ENCODE assay signal across 9 cellular contexts in the genomic region with DNA sequence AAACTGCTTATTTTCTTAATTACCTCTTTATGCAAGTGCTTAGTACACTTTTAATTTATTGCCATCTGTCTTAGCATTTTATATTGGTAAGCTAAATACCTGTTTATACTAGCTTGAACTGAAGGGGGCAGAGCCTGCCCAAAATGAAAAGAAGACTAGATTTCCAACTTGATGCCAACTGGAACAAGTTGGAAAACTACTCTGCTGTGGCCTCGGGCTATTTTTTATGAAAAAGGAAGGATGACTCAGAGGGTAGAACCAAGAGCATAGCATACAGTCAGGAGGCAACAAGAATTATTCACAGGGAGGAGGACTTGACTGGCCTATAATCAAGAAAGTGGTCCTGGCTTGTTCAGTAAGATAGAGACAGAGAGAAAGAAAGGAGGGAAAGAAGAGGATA.
A peak's percentile ranks its signal among the peaks of the same experiment; 100 is the strongest.
DNase-seq lines count a peak whose midpoint lies in the region; ATAC-seq and TF ChIP-seq lines count a peak whose summit lies in the region.
"Had no signal": no experiment of that assay in that cellular context is flagged by ENCODE, and none has a peak within 500 bp of the region (broad histone marks: within the 10 kb centered on the region; RNA-seq: fewer than 3 reads in every experiment).

No MANE protein-coding gene starts in this region.

- H3K27me3 ChIP-seq in endodermal cell (ENCODE audit: control insufficient read depth, insufficient read depth, low read length, poor library complexity, severe bottlenecking): no peaks in the 10 kb centered on the region

- no peaks in the 10 kb centered on the region for H3K4me1 Mint-ChIP-seq in endodermal cell

- H3K36me3 ChIP-seq in endodermal cell (ENCODE audit: control insufficient read depth, insufficient read depth, low read length): no peaks in the 10 kb centered on the region

- peaks cover 4% of the 10 kb centered on the region for H3K27me3 Mint-ChIP-seq in endodermal cell (ENCODE audit: insufficient read depth)

- H3K4me1 ChIP-seq in endodermal cell (ENCODE audit: control insufficient read depth, insufficient read depth, low read length): no peaks in the 10 kb centered on the region

- H3K4me3 Mint-ChIP-seq in endodermal cell: no peak overlapping the region

- no peaks in the 10 kb centered on the region for H3K9me3 ChIP-seq in endodermal cell (ENCODE audit: control insufficient read depth, low read length)

- H3K27ac ChIP-seq in endodermal cell (ENCODE audit: low read depth, low read length): no peak overlapping the region
- H3K27ac ChIP-seq: KMS-11 had no signal

- no peak overlapping the region for H3K9ac ChIP-seq in endodermal cell (ENCODE audit: extremely low read depth, low read length, poor library complexity, severe bottlenecking)
- H3K9ac ChIP-seq: KMS-11 had no signal

- no peak overlapping the region for H3K27ac Mint-ChIP-seq in endodermal cell

- peak; percentile 93 for DNase-seq in EL
- peak; percentile 94 for DNase-seq in NCI-H226
- DNase-seq in endodermal cell: no peak
- no peak for DNase-seq in omental fat pad (ENCODE audit: low spot score)
- no peak for DNase-seq in NOMO-1 treated with DMSO at 0.1 percent for 48 hours (lab: John Stamatoyannopoulos, UW; ENCODE audit: unreplicated experiment)
- no peak for DNase-seq in DMS114 treated with DMSO at 0.1 percent for 48 hours (lab: John Stamatoyannopoulos, UW; ENCODE audit: unreplicated experiment)
- no peak for DNase-seq in occipital lobe (lab: John Stamatoyannopoulos, UW)
- no peak for DNase-seq in MV-4-11 (lab: John Stamatoyannopoulos, UW)

- peak; percentile 52 for TF ChIP-seq CTCF in endodermal cell (conservative IDR thresholded peaks at IDR 0.05)
- no peak for TF ChIP-seq CTCF in omental fat pad (IDR thresholded peaks at IDR 0.05)

- no peaks in the 10 kb centered on the region for H3K36me3 Mint-ChIP-seq in endodermal cell (ENCODE audit: low read depth)

- no peaks in the 10 kb centered on the region for H3K9me3 Mint-ChIP-seq in endodermal cell

- peak; percentile 97 for ATAC-seq in omental fat pad (ENCODE audit: low FRiP score)

- H3K4me3 ChIP-seq in endodermal cell (ENCODE audit: low read length): no peak overlapping the region

- WGBS in endodermal cell (ENCODE audit: insufficient coverage in 1 of 2, insufficient read length in 1 of 2), 2 experiments: 67 to 80% methylated on average over 1 of the region's 1 CpG

Comparison
In these comparisons a context has a peak if more than half of its experiments do, and no peak if none do; other contexts are left out.
1. DNase-seq: peak in EL (single experiment) and NCI-H226 (single experiment); none in endodermal cell (single experiment), omental fat pad (single experiment), NOMO-1 treated with DMSO at 0.1 percent for 48 hours (single experiment), DMS114 treated with DMSO at 0.1 percent for 48 hours (single experiment), occipital lobe (single experiment) and MV-4-11 (single experiment).